18 cellular contexts compared by ENCODE assay signal in the genomic region with DNA sequence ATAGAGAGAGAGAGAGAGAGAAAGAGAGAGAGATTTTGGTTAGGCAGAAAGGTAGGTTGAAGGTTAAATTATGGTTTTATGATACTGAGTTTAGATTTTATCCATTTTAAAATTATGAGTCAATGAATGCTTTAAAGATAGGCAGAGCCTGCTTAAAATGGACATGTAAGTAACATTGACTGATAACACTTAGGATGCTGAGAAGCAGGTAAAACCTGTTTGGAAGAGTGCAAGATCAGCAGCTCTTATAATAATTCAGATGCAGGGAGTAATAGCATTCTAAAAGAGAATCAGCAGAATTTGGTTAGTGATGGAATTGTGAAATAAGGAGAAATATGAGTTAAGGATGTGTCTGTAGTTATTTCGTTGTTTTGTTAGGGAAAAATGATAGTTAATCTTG.
DNase-seq lines count a peak whose midpoint lies in the region; ATAC-seq and TF ChIP-seq lines count a peak whose summit lies in the region.
"Had no signal": no experiment of that assay in that cellular context is flagged by ENCODE, and none has a peak within 500 bp of the region (broad histone marks: within the 10 kb centered on the region; RNA-seq: fewer than 3 reads in every experiment).

No MANE protein-coding gene starts in this region.

- TF ChIP-seq CTCF in LNCaP clone FGC (IDR thresholded peaks at IDR 0.05; ENCODE audit: control insufficient read depth, extremely low read depth, insufficient read depth), result no peak
- TF ChIP-seq CTCF in epithelial cell of esophagus (IDR thresholded peaks at IDR 0.05; ENCODE audit: insufficient read depth, low read depth, low read length, missing control alignments), result no peak

- ATAC-seq in GM18909 (IDR thresholded peaks at IDR 0.05; ENCODE audit: poor library complexity, unreplicated experiment) (no peak), GM21360 (IDR thresholded peaks at IDR 0.05; ENCODE audit: unreplicated experiment) (no peak)
- ATAC-seq: GM12878, GM23338 had no signal

- no peak overlapping the region for H3K4me3 ChIP-seq in LNCaP clone FGC (ENCODE audit: low read depth, low read length)
- H3K4me3 ChIP-seq in epithelial cell of esophagus (ENCODE audit: low read length), result no peak overlapping the region
- H3K4me3 ChIP-seq: GM12878, GM23338 had no signal

- DNase-seq in DMS53 (lab: John Stamatoyannopoulos, UW) (peak; percentile 44), LNCaP clone FGC (ENCODE audit: low read depth) (peak; percentile 67), NCI-H510A (lab: John Stamatoyannopoulos, UW) (peak; percentile 5), epithelial cell of esophagus (ENCODE audit: low read depth) (peak; percentile 36), AG08395 (ENCODE audit: low spot score) (no peak), amniotic stem cell (lab: John Stamatoyannopoulos, UW) (no peak)
- DNase-seq: ACHN; AML-193; Caco-2; CD4-positive, alpha-beta T cell; DMS153; DND-41; EL; HCEC 1CT had no signal

Comparison
In these comparisons a context has a peak if more than half of its experiments do, and no peak if none do; other contexts are left out.
1. DNase-seq: peak in DMS53 (single experiment), LNCaP clone FGC (single experiment), NCI-H510A (single experiment) and epithelial cell of esophagus (single experiment); none in AG08395 (single experiment) and amniotic stem cell (single experiment).